ENCODE assay signal across 1 cellular context in the genomic region with DNA sequence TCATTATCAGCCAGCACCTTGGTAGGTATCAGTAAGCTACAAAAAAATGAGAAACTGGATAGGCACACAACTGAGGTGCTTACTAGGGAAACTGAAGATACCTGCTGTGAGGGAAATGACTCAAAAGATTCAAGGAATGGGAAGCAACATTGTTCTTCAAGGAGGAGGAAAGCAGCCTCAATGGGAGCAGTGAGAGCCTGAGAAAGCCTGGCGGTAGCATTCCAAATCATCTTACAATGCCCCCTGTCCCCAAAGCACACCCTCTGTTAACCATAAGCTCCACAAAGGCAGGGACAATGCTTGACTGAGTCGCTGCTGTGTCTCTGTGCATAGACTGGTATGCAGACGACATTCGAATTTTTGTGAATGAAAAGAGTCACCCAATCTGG.
TF ChIP-seq lines count a peak whose summit lies in the region.

No MANE protein-coding gene starts in this region.

TF ChIP-seq in IMR-90, 13 proteins besides CTCF, POLR2A, EP300 and RAD21:
- TF ChIP-seq, protein P1, sequence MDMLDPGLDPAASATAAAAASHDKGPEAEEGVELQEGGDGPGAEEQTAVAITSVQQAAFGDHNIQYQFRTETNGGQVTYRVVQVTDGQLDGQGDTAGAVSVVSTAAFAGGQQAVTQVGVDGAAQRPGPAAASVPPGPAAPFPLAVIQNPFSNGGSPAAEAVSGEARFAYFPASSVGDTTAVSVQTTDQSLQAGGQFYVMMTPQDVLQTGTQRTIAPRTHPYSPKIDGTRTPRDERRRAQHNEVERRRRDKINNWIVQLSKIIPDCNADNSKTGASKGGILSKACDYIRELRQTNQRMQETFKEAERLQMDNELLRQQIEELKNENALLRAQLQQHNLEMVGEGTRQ (IDR thresholded peaks at IDR 0.05; ENCODE audit: low read depth, low read length) = no peak
- TF ChIP-seq MXI1 (IDR thresholded peaks at IDR 0.05; ENCODE audit: borderline replicate concordance, low read depth, low read length) (no peak), SMC3 (IDR thresholded peaks at IDR 0.05; ENCODE audit: low read depth, low read length) (no peak), NFE2L2 (IDR thresholded peaks at IDR 0.05; ENCODE audit: low read depth, low read length) (no peak), FOS (IDR thresholded peaks at IDR 0.05; ENCODE audit: low read depth, low read length) (no peak), RFX5 (IDR thresholded peaks at IDR 0.05; ENCODE audit: low read depth, low read length) (no peak), CHD1 (IDR thresholded peaks at IDR 0.05; ENCODE audit: low read depth, low read length) (no peak), MAFK (IDR thresholded peaks at IDR 0.05; ENCODE audit: low read depth, low read length) (no peak), CEBPB (IDR thresholded peaks at IDR 0.05; ENCODE audit: low read depth, low read length) (no peak), BHLHE40 (IDR thresholded peaks at IDR 0.05; ENCODE audit: low read depth, low read length) (no peak), RCOR1 (IDR thresholded peaks at IDR 0.05; ENCODE audit: insufficient replicate concordance, low read length) (no peak), MAZ (IDR thresholded peaks at IDR 0.05; ENCODE audit: borderline replicate concordance, low read depth, low read length) (no peak)
- TF ChIP-seq, protein P2, sequence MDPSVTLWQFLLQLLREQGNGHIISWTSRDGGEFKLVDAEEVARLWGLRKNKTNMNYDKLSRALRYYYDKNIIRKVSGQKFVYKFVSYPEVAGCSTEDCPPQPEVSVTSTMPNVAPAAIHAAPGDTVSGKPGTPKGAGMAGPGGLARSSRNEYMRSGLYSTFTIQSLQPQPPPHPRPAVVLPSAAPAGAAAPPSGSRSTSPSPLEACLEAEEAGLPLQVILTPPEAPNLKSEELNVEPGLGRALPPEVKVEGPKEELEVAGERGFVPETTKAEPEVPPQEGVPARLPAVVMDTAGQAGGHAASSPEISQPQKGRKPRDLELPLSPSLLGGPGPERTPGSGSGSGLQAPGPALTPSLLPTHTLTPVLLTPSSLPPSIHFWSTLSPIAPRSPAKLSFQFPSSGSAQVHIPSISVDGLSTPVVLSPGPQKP (IDR thresholded peaks at IDR 0.05; ENCODE audit: borderline replicate concordance, low read depth, low read length) = no peak
